In the genomic region with DNA sequence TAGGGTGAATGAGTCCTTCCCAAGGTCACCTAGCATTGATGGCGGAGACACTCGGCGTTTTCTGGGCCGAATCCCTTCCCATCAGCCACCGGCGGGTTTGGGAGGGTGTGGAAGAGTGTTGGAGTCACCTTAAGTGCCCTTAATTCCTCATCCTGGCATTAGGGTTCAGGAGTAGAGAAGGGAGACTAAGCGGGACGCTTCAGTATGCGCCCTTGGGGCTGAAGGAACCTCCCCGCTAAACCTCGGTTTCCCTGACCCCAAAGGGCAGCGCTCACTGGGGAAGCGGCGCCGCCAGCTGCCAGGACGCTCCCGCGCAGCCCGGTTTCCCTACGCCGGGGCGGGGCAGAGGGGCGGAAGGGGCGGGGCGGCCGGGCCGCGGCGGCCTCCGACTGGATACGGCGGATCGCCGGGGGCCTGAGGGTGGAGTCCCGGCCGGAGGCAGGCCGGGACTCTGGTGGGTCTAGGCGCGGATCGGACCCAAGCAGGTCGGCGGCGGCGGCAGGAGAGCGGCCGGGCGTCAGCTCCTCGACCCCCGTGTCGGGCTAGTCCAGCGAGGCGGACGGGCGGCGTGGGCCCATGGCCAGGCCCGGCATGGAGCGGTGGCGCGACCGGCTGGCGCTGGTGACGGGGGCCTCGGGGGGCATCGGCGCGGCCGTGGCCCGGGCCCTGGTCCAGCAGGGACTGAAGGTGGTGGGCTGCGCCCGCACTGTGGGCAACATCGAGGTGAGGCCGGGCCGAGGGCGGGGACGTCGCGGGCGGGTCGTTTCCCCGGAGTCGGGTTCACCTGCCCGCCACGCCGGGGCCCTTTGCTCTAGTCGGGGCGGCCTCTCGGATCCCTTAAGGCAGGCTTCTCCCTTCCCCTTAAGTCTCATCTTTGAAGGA, we compare ENCODE assay signal across 8 cellular contexts. TPM values are rescaled to one million over a fixed set of nuclear protein-coding genes. Genes with fewer than 3 reads are reported as not detected.
A peak's percentile ranks its signal among the peaks of the same experiment; 100 is the strongest.
DNase-seq lines count a peak whose midpoint lies in the region; ATAC-seq and TF ChIP-seq lines count a peak whose summit lies in the region.

A gene with protein sequence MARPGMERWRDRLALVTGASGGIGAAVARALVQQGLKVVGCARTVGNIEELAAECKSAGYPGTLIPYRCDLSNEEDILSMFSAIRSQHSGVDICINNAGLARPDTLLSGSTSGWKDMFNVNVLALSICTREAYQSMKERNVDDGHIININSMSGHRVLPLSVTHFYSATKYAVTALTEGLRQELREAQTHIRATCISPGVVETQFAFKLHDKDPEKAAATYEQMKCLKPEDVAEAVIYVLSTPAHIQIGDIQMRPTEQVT (plus strand): TSS at position 446 of the 882 bp plus-strand sequence. CDS start 131 bp downstream, at position 577.

- peaks cover 3% of the 10 kb centered on the region for H3K27me3 Mint-ChIP-seq in endothelial cell (ENCODE audit: unreplicated experiment)

- peaks cover 18% of the 10 kb centered on the region for H3K36me3 Mint-ChIP-seq in endothelial cell (ENCODE audit: low read depth, unreplicated experiment)

- peak within 1 kb of the TSS; percentile 71 for H3K27ac Mint-ChIP-seq in endothelial cell (ENCODE audit: unreplicated experiment)

- H3K4me1 Mint-ChIP-seq in endothelial cell (ENCODE audit: unreplicated experiment): peaks cover 13% of the 10 kb centered on the region

- TF ChIP-seq CTCF in endothelial cell (IDR thresholded peaks at IDR 0.05; ENCODE audit: unreplicated experiment): no peak

- peak; percentile 76 for ATAC-seq in GM19328 (IDR thresholded peaks at IDR 0.05; ENCODE audit: unreplicated experiment)

- H3K9me3 Mint-ChIP-seq in endothelial cell (ENCODE audit: unreplicated experiment): no peaks in the 10 kb centered on the region

- H3K4me3 Mint-ChIP-seq in endothelial cell (ENCODE audit: unreplicated experiment): peak within 1 kb of the TSS; percentile 91

- DNase-seq in C1 segment of cervical spinal cord (lab: John Stamatoyannopoulos, UW) (peak in 13 of 14 donors; percentile 18 to 81 (median 57)), HK-2 (ENCODE audit: unreplicated experiment) (peak; percentile 83), NOMO-1 treated with DMSO at 0.1 percent for 48 hours (lab: John Stamatoyannopoulos, UW; ENCODE audit: unreplicated experiment) (peak; percentile 59), endothelial cell (ENCODE audit: low spot score) (peak; percentile 85), midbrain (lab: John Stamatoyannopoulos, UW) (peak; percentile 76)
- peak; percentile 79 for DNase-seq in activated CD8-positive, alpha-beta memory T cell treated with anti-CD3 and anti-CD28 coated beads, Interleukin-2, amount 50 U/mL, for 4 hours
- DNase-seq in stimulated activated CD8-positive, alpha-beta memory T cell treated with anti-CD3 and anti-CD28 coated beads, Interleukin-15, amount 100 ng/mL, for 24 hours (ENCODE audit: low read depth): peak; percentile 76

RNA-seq across cellular contexts. Expression of the gene that starts here (rescaled TPM):
- 3.9 TPM for total RNA-seq in endothelial cell (ENCODE audit: unreplicated experiment)

Comparison
In these comparisons a context has a peak if more than half of its experiments do, and no peak if none do; other contexts are left out.
1. Peak in every context shown above with its lines: DNase-seq and ATAC-seq.